In the genomic region with DNA sequence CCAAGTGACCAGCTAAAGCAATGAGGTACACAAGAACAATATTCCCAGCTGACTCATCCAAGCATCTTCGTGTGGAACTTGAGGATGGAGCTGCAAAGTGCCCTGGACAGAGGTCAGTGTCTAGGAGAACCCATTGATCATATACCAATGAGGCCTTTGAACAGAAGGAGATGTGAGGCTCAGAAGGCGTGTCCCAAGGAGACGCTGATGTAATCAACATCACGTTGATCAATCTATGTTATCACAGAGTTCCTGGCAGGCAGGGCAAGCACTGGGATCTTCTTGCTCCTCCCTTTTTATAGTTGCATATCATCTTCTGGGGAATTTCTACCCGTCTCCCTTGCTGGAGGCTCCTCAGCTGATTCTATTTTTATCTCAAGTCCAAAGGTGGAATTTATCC, we compare ENCODE assay signal across 4 cellular contexts.
"Had no signal": no experiment of that assay in that cellular context is flagged by ENCODE, and none has a peak within 500 bp of the region (broad histone marks: within the 10 kb centered on the region; RNA-seq: fewer than 3 reads in every experiment).

No MANE protein-coding gene starts in this region.

- ATAC-seq: GM23338, HCT116 had no signal

- H3K9me3 Mint-ChIP-seq: GM23338 had no signal

- H3K4me3 ChIP-seq: GM23338, HAP-1 had no signal

- H2AFZ ChIP-seq: GM23338 had no signal

- H3K4me2 ChIP-seq: GM23338 had no signal

- H3K36me3 ChIP-seq: HAP-1 had no signal

- H3K4me1 ChIP-seq: HAP-1 had no signal

- H3K4me3 Mint-ChIP-seq: GM23338 had no signal

- H3K9me3 ChIP-seq: HAP-1 had no signal

- H3K27ac Mint-ChIP-seq: GM23338 had no signal

- DNase-seq: IMR-90 had no signal
